ENCODE assay signal across 20 cellular contexts in the genomic region with DNA sequence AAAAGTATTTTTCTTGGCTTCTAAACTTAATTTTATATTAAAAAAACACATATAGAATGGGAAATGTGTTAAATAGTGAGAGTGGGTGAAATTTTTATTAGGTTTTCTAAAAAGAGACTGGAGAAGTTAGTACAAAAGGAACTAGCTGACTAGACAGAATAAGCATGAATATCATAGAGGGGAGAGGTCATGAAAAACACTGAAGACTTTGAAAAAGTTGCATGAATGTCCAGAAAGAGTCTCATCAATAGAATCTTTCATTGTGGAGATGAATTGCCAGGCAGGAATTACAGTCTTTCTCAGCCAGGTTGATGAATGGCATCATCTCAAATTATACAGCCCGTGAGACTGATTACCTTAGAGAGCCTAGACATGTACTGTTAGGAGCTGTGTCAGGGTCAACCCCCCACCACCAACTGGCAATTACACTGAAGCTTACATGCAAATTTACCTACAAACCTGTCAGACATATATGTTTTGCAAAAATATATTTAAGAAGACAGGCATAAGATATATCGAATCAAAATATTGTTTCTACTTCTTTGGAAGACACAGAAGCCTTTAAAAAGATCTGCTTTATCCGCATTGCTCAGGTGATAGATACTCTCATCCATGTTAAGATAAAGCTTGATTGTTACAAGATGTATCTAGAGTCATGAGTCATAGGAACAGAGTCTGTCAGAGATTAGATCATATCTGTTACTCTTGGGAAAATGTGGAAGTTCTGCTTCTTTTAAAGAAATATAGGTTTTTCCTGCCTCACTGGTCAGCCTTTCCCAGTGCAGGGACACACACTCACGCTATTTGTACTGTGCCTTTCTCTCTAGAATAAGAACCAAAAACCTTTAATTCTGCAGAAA. TPM values are rescaled to one million over a fixed set of nuclear protein-coding genes. Genes with fewer than 3 reads are reported as not detected.
DNase-seq lines count a peak whose midpoint lies in the region; FAIRE-seq and TF ChIP-seq lines count a peak whose summit lies in the region.
"Had no signal": no experiment of that assay in that cellular context is flagged by ENCODE, and none has a peak within 500 bp of the region (broad histone marks: within the 10 kb centered on the region; RNA-seq: fewer than 3 reads in every experiment).

No MANE protein-coding gene starts in this region.

- H3K27ac ChIP-seq in RWPE1: no peak overlapping the region
- no peak overlapping the region for H3K27ac ChIP-seq in fibroblast of lung (ENCODE audit: insufficient read depth, low read length)
- H3K27ac ChIP-seq in small intestine (ENCODE audit: low read depth in 1 of 2, low read length in 1 of 2): no peak overlapping the region
- H3K27ac ChIP-seq: ascending aorta had no signal

- H3K27me3 Mint-ChIP-seq in activated naive CD4-positive, alpha-beta T cell treated with anti-CD3 and anti-CD28 coated beads for 36 hours (ENCODE audit: low read depth): peaks cover 7% of the 10 kb centered on the region

- H3K36me3 Mint-ChIP-seq in activated naive CD4-positive, alpha-beta T cell treated with anti-CD3 and anti-CD28 coated beads for 36 hours (ENCODE audit: low read depth): no peaks in the 10 kb centered on the region
- H3K36me3 Mint-ChIP-seq: CD4-positive, CD25-positive, alpha-beta regulatory T cell; naive thymus-derived CD4-positive, alpha-beta T cell had no signal

- H3K4me1 Mint-ChIP-seq in activated naive CD4-positive, alpha-beta T cell treated with anti-CD3 and anti-CD28 coated beads for 36 hours (ENCODE audit: low read depth): no peaks in the 10 kb centered on the region
- H3K4me1 Mint-ChIP-seq: CD4-positive, CD25-positive, alpha-beta regulatory T cell; naive thymus-derived CD4-positive, alpha-beta T cell had no signal

- no peak overlapping the region for H3K4me3 Mint-ChIP-seq in activated naive CD4-positive, alpha-beta T cell treated with anti-CD3 and anti-CD28 coated beads for 36 hours
- H3K4me3 Mint-ChIP-seq: CD4-positive, CD25-positive, alpha-beta regulatory T cell; naive thymus-derived CD4-positive, alpha-beta T cell had no signal

- H3K79me2 ChIP-seq in fibroblast of lung (ENCODE audit: control insufficient read depth, insufficient read depth, low read length): no peaks in the 10 kb centered on the region

- intact Hi-C loops in activated naive CD4-positive, alpha-beta T cell treated with anti-CD3 and anti-CD28 coated beads for 36 hours (cut with micrococcal nuclease): no loop called here

- H2AFZ ChIP-seq in fibroblast of lung (ENCODE audit: low read length): no peak overlapping the region

- H3K4me2 ChIP-seq in fibroblast of lung (ENCODE audit: extremely low read depth, insufficient read depth, low read length): no peak overlapping the region

- H3K9ac ChIP-seq in fibroblast of lung (ENCODE audit: insufficient read depth, low read length): no peak overlapping the region

- 70 to 75% (median 75%) methylated on average over 4 of the region's 4 CpGs for WGBS in small intestine, 3 donors

- TF ChIP-seq CTCF in RWPE1 (conservative IDR thresholded peaks at IDR 0.05; ENCODE audit: low read depth): no peak
- no peak for TF ChIP-seq CTCF in fibroblast of lung (conservative IDR thresholded peaks at IDR 0.05 in 1 of 2, IDR thresholded peaks at IDR 0.05 in 1 of 2; ENCODE audit: low read depth in 1 of 2, low read length in 2 of 2)

- H3K4me1 ChIP-seq in fibroblast of lung (ENCODE audit: control insufficient read depth, extremely low read depth, insufficient read depth, low read length): no peaks in the 10 kb centered on the region
- no peaks in the 10 kb centered on the region for H3K4me1 ChIP-seq in small intestine (ENCODE audit: control insufficient read depth in 2 of 2, insufficient read depth in 1 of 2, low read depth in 1 of 2, low read length in 1 of 2)
- H3K4me1 ChIP-seq: ascending aorta had no signal

- no peak overlapping the region for H3K27ac Mint-ChIP-seq in activated naive CD4-positive, alpha-beta T cell treated with anti-CD3 and anti-CD28 coated beads for 36 hours
- H3K27ac Mint-ChIP-seq: CD4-positive, CD25-positive, alpha-beta regulatory T cell; naive thymus-derived CD4-positive, alpha-beta T cell had no signal

- H4K20me1 ChIP-seq in fibroblast of lung (ENCODE audit: control insufficient read depth, extremely low read depth, insufficient read depth, low read length): no peaks in the 10 kb centered on the region

- no peak overlapping the region for H3K4me3 ChIP-seq in fibroblast of lung (replicated peaks in 1 of 4; ENCODE audit: control extremely low read depth in 1 of 4, insufficient read depth in 1 of 4, low read depth in 3 of 4, low read length in 4 of 4)
- H3K4me3 ChIP-seq in skeletal muscle cell (ENCODE audit: low read depth, low read length): no peak overlapping the region
- no peak overlapping the region for H3K4me3 ChIP-seq in small intestine (ENCODE audit: low read depth in 1 of 2, low read length in 2 of 2)
- H3K4me3 ChIP-seq: ascending aorta had no signal

- TF ChIP-seq POLR2A in H54 (IDR thresholded peaks at IDR 0.05; ENCODE audit: low read depth, low read length): no peak

- H3K9me3 ChIP-seq in fibroblast of lung (ENCODE audit: control insufficient read depth, insufficient read depth, low read depth, low read length): no peaks in the 10 kb centered on the region
- no peaks in the 10 kb centered on the region for H3K9me3 ChIP-seq in small intestine (ENCODE audit: control insufficient read depth, low read depth)
- H3K9me3 ChIP-seq: ascending aorta had no signal

- POLR2A ChIA-PET in RWPE1 (lab: Yijun Ruan, JAX; ENCODE audit: low non-redundant PET): no interaction called here

- FAIRE-seq in H54 (lab: Jason Lieb, UNC) (peak; percentile 80), small intestine (lab: Jason Lieb, UNC) (no peak)

- H3K9me3 Mint-ChIP-seq in activated naive CD4-positive, alpha-beta T cell treated with anti-CD3 and anti-CD28 coated beads for 36 hours: no peaks in the 10 kb centered on the region
- H3K9me3 Mint-ChIP-seq: naive thymus-derived CD4-positive, alpha-beta T cell had no signal

- H3K36me3 ChIP-seq in fibroblast of lung (ENCODE audit: control insufficient read depth, insufficient read depth, low read length) (no peaks in the 10 kb centered on the region), small intestine (ENCODE audit: control insufficient read depth in 2 of 2, insufficient read depth in 2 of 2, low read length in 2 of 2) (no peaks in the 10 kb centered on the region)
- H3K36me3 ChIP-seq: ascending aorta had no signal

- H3K27me3 ChIP-seq in fibroblast of lung (ENCODE audit: control insufficient read depth, insufficient read depth, low read length) (no peaks in the 10 kb centered on the region), small intestine (ENCODE audit: control insufficient read depth in 2 of 2, insufficient read depth in 2 of 2, low read length in 2 of 2) (no peaks in the 10 kb centered on the region)
- H3K27me3 ChIP-seq: ascending aorta had no signal

- CTCF ChIA-PET in RWPE1 (lab: Yijun Ruan, JAX): no interaction called here
- CTCF ChIA-PET in activated naive CD4-positive, alpha-beta T cell treated with anti-CD3 and anti-CD28 coated beads for 36 hours (lab: Charles Lee): no interaction called here

- no peak for DNase-seq in H54 (ENCODE audit: insufficient read length, low spot score)
- DNase-seq in RWPE1 (ENCODE audit: low spot score): peak; percentile 8
- peak; percentile 12 to 51 for DNase-seq in fibroblast of lung (ENCODE audit: low read depth in 2 of 2)
- peak; percentile 66 for DNase-seq in skeletal muscle cell (ENCODE audit: low read depth)
- no peak for DNase-seq in H4 (ENCODE audit: low spot score)
- DNase-seq in HUDEP-2 (lab: John Stamatoyannopoulos, UW; ENCODE audit: unreplicated experiment in 76 of 76): no peak
- no peak for DNase-seq in activated naive CD4-positive, alpha-beta T cell treated with anti-CD3 and anti-CD28 coated beads for 36 hours
- DNase-seq in small intestine: no peak
- DNase-seq: activated CD4-positive, alpha-beta T cell treated with anti-CD3 and anti-CD28 coated beads, Interleukin-2, amount 50 U/mL, for 48 hours; CD4-positive, CD25-positive, alpha-beta regulatory T cell; H7; head of caudate nucleus; Karpas-422; naive thymus-derived CD4-positive, alpha-beta T cell; NCI-H1694 treated with DMSO at 0.1 percent for 48 hours; NCI-H82; Right ventricle myocardium superior; stimulated activated naive CD8-positive, alpha-beta T cell treated with anti-CD3 and anti-CD28 coated beads, Interleukin-15, Interleukin-2, amounts not matched to agents 100 U/mL and 50 U/mL, for 24 hours; T1000 had no signal

RNA-seq across cellular contexts. Expression of a gene that starts 34.8 kb away (rescaled TPM):
- 153 and 343 TPM in 2 replicates for total RNA-seq in fibroblast of lung
- 619 and 627 TPM in 2 replicates for polyA plus RNA-seq in fibroblast of lung
- polyA plus RNA-seq in fibroblast of lung (2012): 273 and 308 TPM in 2 replicates
- polyA minus RNA-seq in fibroblast of lung (ENCODE audit: low replicate concordance): 49.9 and 79.8 TPM in 2 replicates
- total RNA-seq in H4 (2014; rRNA removed; shearing (Covaris generic)): 333 and 336 TPM in 2 replicates
- 1 to 10 TPM; 4.0 to 4.5 TPM for total RNA-seq in activated naive CD4-positive, alpha-beta T cell treated with anti-CD3 and anti-CD28 coated beads for 36 hours
- 10 to 100 TPM; 27.3 to 45.3 (median 37.3) TPM for polyA plus RNA-seq in small intestine

Comparison
In these comparisons a context has a peak if more than half of its experiments do, and no peak if none do; other contexts are left out.
1. DNase-seq: peak in RWPE1 (single experiment), fibroblast of lung (2 of 2) and skeletal muscle cell (single experiment); none in H54 (single experiment), H4 (single experiment), HUDEP-2 (0 of 76), activated naive CD4-positive, alpha-beta T cell treated with anti-CD3 and anti-CD28 coated beads for 36 hours (single experiment) and small intestine (single experiment).
2. RNA of a gene that starts 34.8 kb away (total RNA-seq): 153 to 343 TPM in fibroblast of lung and 333 to 336 TPM in H4; 4.0 to 4.5 TPM in activated naive CD4-positive, alpha-beta T cell treated with anti-CD3 and anti-CD28 coated beads for 36 hours; every median in the first group is over 10 times any median in the second.